10 cellular contexts compared by ENCODE assay signal in the genomic region with DNA sequence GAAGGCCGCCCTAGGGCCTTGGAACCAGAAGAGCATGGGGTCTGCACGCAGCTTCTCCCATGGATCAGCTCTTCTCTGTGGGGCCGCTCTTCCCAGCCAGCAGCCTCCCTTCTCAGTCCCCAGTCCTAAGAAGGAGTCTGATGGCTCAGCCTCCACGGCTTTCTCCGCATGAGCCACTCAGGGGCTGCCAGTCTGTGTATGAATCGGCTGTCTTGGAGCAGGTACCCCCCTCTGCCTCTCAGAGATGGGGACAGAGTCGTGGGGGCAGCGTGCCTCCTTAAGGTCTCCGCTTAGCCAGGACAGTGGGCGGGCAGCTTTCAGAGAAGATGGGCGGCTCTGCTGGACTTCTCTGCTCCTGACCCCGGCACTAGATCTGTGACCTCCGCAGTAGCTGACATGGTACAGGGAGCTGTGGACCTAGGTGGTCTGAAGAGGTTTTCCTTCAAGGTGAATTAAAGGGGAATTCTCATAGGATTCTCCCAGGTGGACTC. TPM values are rescaled to one million over a fixed set of nuclear protein-coding genes. Genes with fewer than 3 reads are reported as not detected.
DNase-seq lines count a peak whose midpoint lies in the region; ATAC-seq lines count a peak whose summit lies in the region.
"Had no signal": no experiment of that assay in that cellular context is flagged by ENCODE, and none has a peak within 500 bp of the region (broad histone marks: within the 10 kb centered on the region; RNA-seq: fewer than 3 reads in every experiment).

No MANE protein-coding gene starts in this region.

- peak overlapping the region; percentile 94 for H3K27ac Mint-ChIP-seq in activated CD8-positive, alpha-beta memory T cell treated with anti-CD3 and anti-CD28 coated beads, Interleukin-2, amount 10 ng/mL, durations not matched to agents 7 days and 5 days
- H3K27ac Mint-ChIP-seq in activated naive CD8-positive, alpha-beta T cell treated with anti-CD3 and anti-CD28 coated beads, Interleukin-2, amount 50 U/mL, for 24 hours, result peak overlapping the region; percentile 81
- H3K27ac Mint-ChIP-seq in stimulated activated naive CD8-positive, alpha-beta T cell treated with anti-CD3 and anti-CD28 coated beads, Interleukin-15, Interleukin-2, amounts not matched to agents 100 ng/mL and 50 ng/mL, for 24 hours, result peak overlapping the region; percentile 92

- H3K4me1 Mint-ChIP-seq in activated CD8-positive, alpha-beta memory T cell treated with anti-CD3 and anti-CD28 coated beads, Interleukin-2, amount 10 ng/mL, durations not matched to agents 7 days and 5 days, result peaks cover 88% of the 10 kb centered on the region
- peaks cover 91% of the 10 kb centered on the region for H3K4me1 Mint-ChIP-seq in activated naive CD8-positive, alpha-beta T cell treated with anti-CD3 and anti-CD28 coated beads, Interleukin-2, amount 50 U/mL, for 24 hours
- peaks cover 93% of the 10 kb centered on the region for H3K4me1 Mint-ChIP-seq in stimulated activated naive CD8-positive, alpha-beta T cell treated with anti-CD3 and anti-CD28 coated beads, Interleukin-15, Interleukin-2, amounts not matched to agents 100 ng/mL and 50 ng/mL, for 24 hours (ENCODE audit: low read depth)

- ATAC-seq in activated CD8-positive, alpha-beta memory T cell treated with anti-CD3 and anti-CD28 coated beads, Interleukin-2, amount 10 ng/mL, durations not matched to agents 7 days and 5 days, result no peak
- peak; percentile 2 for ATAC-seq in HG03103 (IDR thresholded peaks at IDR 0.05; ENCODE audit: low read depth, unreplicated experiment)
- ATAC-seq in activated naive CD8-positive, alpha-beta T cell treated with anti-CD3 and anti-CD28 coated beads, Interleukin-2, amount 50 U/mL, for 24 hours, result peak; percentile 3
- ATAC-seq in GM18858 (IDR thresholded peaks at IDR 0.05; ENCODE audit: unreplicated experiment), result no peak

- H3K9me3 Mint-ChIP-seq in activated CD8-positive, alpha-beta memory T cell treated with anti-CD3 and anti-CD28 coated beads, Interleukin-2, amount 10 ng/mL, durations not matched to agents 7 days and 5 days (ENCODE audit: low read depth), result no peaks in the 10 kb centered on the region
- H3K9me3 Mint-ChIP-seq in activated naive CD8-positive, alpha-beta T cell treated with anti-CD3 and anti-CD28 coated beads, Interleukin-2, amount 50 U/mL, for 24 hours, result no peaks in the 10 kb centered on the region
- H3K9me3 Mint-ChIP-seq in stimulated activated naive CD8-positive, alpha-beta T cell treated with anti-CD3 and anti-CD28 coated beads, Interleukin-15, Interleukin-2, amounts not matched to agents 100 ng/mL and 50 ng/mL, for 24 hours, result no peaks in the 10 kb centered on the region
- H3K9me3 Mint-ChIP-seq: neural crest cell had no signal

- H3K4me3 Mint-ChIP-seq in activated CD8-positive, alpha-beta memory T cell treated with anti-CD3 and anti-CD28 coated beads, Interleukin-2, amount 10 ng/mL, durations not matched to agents 7 days and 5 days, result peak overlapping the region; percentile 74
- peak overlapping the region; percentile 76 for H3K4me3 Mint-ChIP-seq in activated naive CD8-positive, alpha-beta T cell treated with anti-CD3 and anti-CD28 coated beads, Interleukin-2, amount 50 U/mL, for 24 hours
- peak overlapping the region; percentile 64 for H3K4me3 Mint-ChIP-seq in stimulated activated naive CD8-positive, alpha-beta T cell treated with anti-CD3 and anti-CD28 coated beads, Interleukin-15, Interleukin-2, amounts not matched to agents 100 ng/mL and 50 ng/mL, for 24 hours
- H3K4me3 Mint-ChIP-seq: neural crest cell had no signal

- CTCF ChIA-PET in activated CD8-positive, alpha-beta memory T cell treated with anti-CD3 and anti-CD28 coated beads, Interleukin-2, amount 10 ng/mL, durations not matched to agents 7 days and 5 days (lab: Charles Lee), result interaction anchor here (0.9 to 9.6 kb wide), 8 partner anchors 18 to 189 kb away, joined by 3 to 71 read pairs (median 4); a partner anchor contains a TSS

- H3K36me3 Mint-ChIP-seq in activated CD8-positive, alpha-beta memory T cell treated with anti-CD3 and anti-CD28 coated beads, Interleukin-2, amount 10 ng/mL, durations not matched to agents 7 days and 5 days, result peaks cover 67% of the 10 kb centered on the region
- peaks cover 44% of the 10 kb centered on the region for H3K36me3 Mint-ChIP-seq in activated naive CD8-positive, alpha-beta T cell treated with anti-CD3 and anti-CD28 coated beads, Interleukin-2, amount 50 U/mL, for 24 hours (ENCODE audit: low read depth)
- peaks cover 65% of the 10 kb centered on the region for H3K36me3 Mint-ChIP-seq in stimulated activated naive CD8-positive, alpha-beta T cell treated with anti-CD3 and anti-CD28 coated beads, Interleukin-15, Interleukin-2, amounts not matched to agents 100 ng/mL and 50 ng/mL, for 24 hours (ENCODE audit: low read depth)

- no peaks in the 10 kb centered on the region for H3K27me3 Mint-ChIP-seq in activated CD8-positive, alpha-beta memory T cell treated with anti-CD3 and anti-CD28 coated beads, Interleukin-2, amount 10 ng/mL, durations not matched to agents 7 days and 5 days
- no peaks in the 10 kb centered on the region for H3K27me3 Mint-ChIP-seq in activated naive CD8-positive, alpha-beta T cell treated with anti-CD3 and anti-CD28 coated beads, Interleukin-2, amount 50 U/mL, for 24 hours
- no peaks in the 10 kb centered on the region for H3K27me3 Mint-ChIP-seq in stimulated activated naive CD8-positive, alpha-beta T cell treated with anti-CD3 and anti-CD28 coated beads, Interleukin-15, Interleukin-2, amounts not matched to agents 100 ng/mL and 50 ng/mL, for 24 hours

- DNase-seq in activated CD8-positive, alpha-beta memory T cell treated with anti-CD3 and anti-CD28 coated beads, Interleukin-2, amount 10 ng/mL, durations not matched to agents 7 days and 5 days, result no peak
- DNase-seq in activated CD8-positive, alpha-beta memory T cell treated with anti-CD3 and anti-CD28 coated beads for 24 hours, result no peak
- no peak for DNase-seq in activated naive CD8-positive, alpha-beta T cell treated with anti-CD3 and anti-CD28 coated beads, Interleukin-2, amount 50 U/mL, for 24 hours
- DNase-seq in stimulated activated naive CD4-positive, alpha-beta T cell (lab: John Stamatoyannopoulos, UW), result no peak
- no peak for DNase-seq in inferior parietal cortex (ENCODE audit: extremely low spot score)
- DNase-seq: NCI-H226 had no signal

RNA-seq across cellular contexts. Expression of a gene that starts 21.6 kb away (rescaled TPM):
- total RNA-seq in activated CD8-positive, alpha-beta memory T cell treated with anti-CD3 and anti-CD28 coated beads, Interleukin-2, amount 10 ng/mL, durations not matched to agents 7 days and 5 days, result 100 to 1,000 TPM; 140 to 152 TPM

RNA-seq across cellular contexts. Expression of a gene that starts 49.3 kb away (rescaled TPM):
- not detected for total RNA-seq in activated CD8-positive, alpha-beta memory T cell treated with anti-CD3 and anti-CD28 coated beads, Interleukin-2, amount 10 ng/mL, durations not matched to agents 7 days and 5 days
- total RNA-seq: neural crest cell had no signal

Comparison
In these comparisons a context has a peak if more than half of its experiments do, and no peak if none do; other contexts are left out.
1. ATAC-seq: peak in HG03103 (single experiment) and activated naive CD8-positive, alpha-beta T cell treated with anti-CD3 and anti-CD28 coated beads, Interleukin-2, amount 50 U/mL, for 24 hours (single experiment); none in activated CD8-positive, alpha-beta memory T cell treated with anti-CD3 and anti-CD28 coated beads, Interleukin-2, amount 10 ng/mL, durations not matched to agents 7 days and 5 days (single experiment) and GM18858 (single experiment).
2. Peak in every context shown above with its lines, with median percentiles within 50 percentile points of each other: H3K27ac Mint-ChIP-seq and H3K4me3 Mint-ChIP-seq.